Comparison of ENCODE assay signal across 14 cellular contexts in genomic region chr2:215707608-215708007, GRCh38.
DNase-seq lines count a peak whose midpoint lies in the region; ATAC-seq and TF ChIP-seq lines count a peak whose summit lies in the region.
"Had no signal": no experiment of that assay in that cellular context is flagged by ENCODE, and none has a peak within 500 bp of the region (broad histone marks: within the 10 kb centered on the region; RNA-seq: fewer than 3 reads in every experiment).

No MANE protein-coding gene starts in this region.

- no peak for TF ChIP-seq CTCF in Caco-2 (IDR thresholded peaks at IDR 0.05; ENCODE audit: insufficient read depth in 1 of 2, low read depth in 1 of 2, low read length in 1 of 2, severe bottlenecking in 1 of 2, unreplicated experiment in 1 of 2)
- no peak for TF ChIP-seq CTCF in mesothelial cell of epicardium (IDR thresholded peaks at IDR 0.05; ENCODE audit: unreplicated experiment)
- TF ChIP-seq CTCF in activated CD8-positive, alpha-beta T cell treated with anti-CD3 and anti-CD28 coated beads for 36 hours (IDR thresholded peaks at IDR 0.05): no peak

- H3K27me3 ChIP-seq in Caco-2 (replicated peaks; ENCODE audit: control insufficient read depth, insufficient read depth, low read length): no peaks in the 10 kb centered on the region
- no peaks in the 10 kb centered on the region for H3K27me3 ChIP-seq in stomach smooth muscle (ENCODE audit: control insufficient read depth in 1 of 2, insufficient read depth in 2 of 2, low read length in 2 of 2)
- H3K27me3 ChIP-seq: BLaER1 had no signal

- no TSS peak for BruUV-seq in Caco-2 (replicated peaks; lab: Mats Ljungman, UMichigan)

- H3K9me3 Mint-ChIP-seq in Caco-2 (ENCODE audit: unreplicated experiment): peaks cover 10% of the 10 kb centered on the region
- H3K9me3 Mint-ChIP-seq in mesothelial cell of epicardium: no peaks in the 10 kb centered on the region
- H3K9me3 Mint-ChIP-seq in activated CD8-positive, alpha-beta T cell treated with anti-CD3 and anti-CD28 coated beads for 36 hours: no peaks in the 10 kb centered on the region
- H3K9me3 Mint-ChIP-seq in activated T-cell treated with anti-CD3 and anti-CD28 coated beads, Interleukin-2, amount 50 U/mL, for 24 hours: no peaks in the 10 kb centered on the region

- H3K4me1 ChIP-seq in Caco-2: peaks cover 58% of the 10 kb centered on the region
- peaks cover 15% of the 10 kb centered on the region for H3K4me1 ChIP-seq in stomach smooth muscle (ENCODE audit: control insufficient read depth, insufficient read depth, low read length)

- H3K27me3 Mint-ChIP-seq in Caco-2 (ENCODE audit: insufficient read depth, unreplicated experiment) (no peaks in the 10 kb centered on the region), mesothelial cell of epicardium (ENCODE audit: low read depth) (no peaks in the 10 kb centered on the region)
- H3K27me3 Mint-ChIP-seq in activated CD8-positive, alpha-beta T cell treated with anti-CD3 and anti-CD28 coated beads for 36 hours: peaks cover 2% of the 10 kb centered on the region
- peaks cover 2% of the 10 kb centered on the region for H3K27me3 Mint-ChIP-seq in activated T-cell treated with anti-CD3 and anti-CD28 coated beads, Interleukin-2, amount 50 U/mL, for 24 hours

- H3K9ac ChIP-seq in stomach smooth muscle (ENCODE audit: low read length in 2 of 2): no peak overlapping the region
- H3K9ac ChIP-seq: BLaER1 had no signal

- H3K4me3 ChIP-seq in Caco-2 (ENCODE audit: low read depth, low read length): no peak overlapping the region
- H3K4me3 ChIP-seq in stomach smooth muscle (ENCODE audit: low read length in 2 of 2): no peak overlapping the region
- H3K4me3 ChIP-seq: BLaER1 had no signal

- no peak overlapping the region for H3K4me3 Mint-ChIP-seq in Caco-2 (ENCODE audit: unreplicated experiment)
- no peak overlapping the region for H3K4me3 Mint-ChIP-seq in mesothelial cell of epicardium
- no peak overlapping the region for H3K4me3 Mint-ChIP-seq in activated CD8-positive, alpha-beta T cell treated with anti-CD3 and anti-CD28 coated beads for 36 hours
- H3K4me3 Mint-ChIP-seq in activated T-cell treated with anti-CD3 and anti-CD28 coated beads, Interleukin-2, amount 50 U/mL, for 24 hours: no peak overlapping the region
- H3K4me3 Mint-ChIP-seq: CD14-positive monocyte; CD4-positive, alpha-beta memory T cell had no signal

- H3K9me3 ChIP-seq in Caco-2: no peaks in the 10 kb centered on the region
- H3K9me3 ChIP-seq in stomach smooth muscle (ENCODE audit: control insufficient read depth in 2 of 2, low read length in 2 of 2): no peaks in the 10 kb centered on the region
- H3K9me3 ChIP-seq: BLaER1 had no signal

- intact Hi-C loops in Caco-2 (cut with micrococcal nuclease; ENCODE audit: unreplicated experiment): no loop called here
- intact Hi-C loops in activated CD8-positive, alpha-beta T cell treated with anti-CD3 and anti-CD28 coated beads for 36 hours (cut with micrococcal nuclease): no loop called here

- CTCF ChIA-PET in Caco-2 (lab: Charles Lee): no interaction called here
- CTCF ChIA-PET in activated CD8-positive, alpha-beta T cell treated with anti-CD3 and anti-CD28 coated beads for 36 hours (lab: Charles Lee): no interaction called here

- H3K36me3 Mint-ChIP-seq in Caco-2 (ENCODE audit: insufficient read depth, unreplicated experiment) (peaks cover 10% of the 10 kb centered on the region), mesothelial cell of epicardium (no peaks in the 10 kb centered on the region)
- no peaks in the 10 kb centered on the region for H3K36me3 Mint-ChIP-seq in activated CD8-positive, alpha-beta T cell treated with anti-CD3 and anti-CD28 coated beads for 36 hours (ENCODE audit: low read depth)
- H3K36me3 Mint-ChIP-seq in activated T-cell treated with anti-CD3 and anti-CD28 coated beads, Interleukin-2, amount 50 U/mL, for 24 hours (ENCODE audit: low read depth): no peaks in the 10 kb centered on the region
- H3K36me3 Mint-ChIP-seq: CD14-positive monocyte; CD4-positive, alpha-beta memory T cell had no signal

- H3K4me1 Mint-ChIP-seq in Caco-2 (ENCODE audit: low read depth, unreplicated experiment) (peaks cover 41% of the 10 kb centered on the region), mesothelial cell of epicardium (peaks cover 32% of the 10 kb centered on the region)
- H3K4me1 Mint-ChIP-seq in activated CD8-positive, alpha-beta T cell treated with anti-CD3 and anti-CD28 coated beads for 36 hours (ENCODE audit: low read depth): no peaks in the 10 kb centered on the region
- no peaks in the 10 kb centered on the region for H3K4me1 Mint-ChIP-seq in activated T-cell treated with anti-CD3 and anti-CD28 coated beads, Interleukin-2, amount 50 U/mL, for 24 hours (ENCODE audit: low read depth)

- H3K36me3 ChIP-seq in Caco-2 (ENCODE audit: control insufficient read depth, insufficient read depth, low read length) (no peaks in the 10 kb centered on the region), stomach smooth muscle (ENCODE audit: control insufficient read depth in 2 of 2, insufficient read depth in 2 of 2, low read length in 2 of 2) (no peaks in the 10 kb centered on the region)
- H3K36me3 ChIP-seq: BLaER1 had no signal

- H3K27ac Mint-ChIP-seq in Caco-2 (ENCODE audit: unreplicated experiment): peak overlapping the region; percentile 66
- peak overlapping the region; percentile 82 for H3K27ac Mint-ChIP-seq in mesothelial cell of epicardium
- H3K27ac Mint-ChIP-seq in activated CD8-positive, alpha-beta T cell treated with anti-CD3 and anti-CD28 coated beads for 36 hours: no peak overlapping the region
- H3K27ac Mint-ChIP-seq in activated T-cell treated with anti-CD3 and anti-CD28 coated beads, Interleukin-2, amount 50 U/mL, for 24 hours: no peak overlapping the region
- H3K27ac Mint-ChIP-seq: CD14-positive monocyte; CD4-positive, alpha-beta memory T cell had no signal

- no peak for DNase-seq in Caco-2
- DNase-seq in amniotic epithelial cell (ENCODE audit: low read depth): peak; percentile 64
- DNase-seq in mesothelial cell of epicardium (ENCODE audit: low spot score in 2 of 2, unreplicated experiment in 2 of 2): no peak
- DNase-seq in activated CD8-positive, alpha-beta T cell treated with anti-CD3 and anti-CD28 coated beads for 36 hours: no peak
- no peak for DNase-seq in activated T-cell treated with anti-CD3 and anti-CD28 coated beads, Interleukin-2, amount 50 U/mL, for 24 hours
- DNase-seq: 8988T; Calu3; CD4-positive, alpha-beta memory T cell; GOT3; H7 had no signal

- peak overlapping the region; percentile 7 for H3K27ac ChIP-seq in stomach smooth muscle (ENCODE audit: low read length)
- H3K27ac ChIP-seq: BLaER1 had no signal

- POLR2A ChIA-PET in Caco-2 (lab: Charles Lee): no interaction called here
- POLR2A ChIA-PET in activated CD8-positive, alpha-beta T cell treated with anti-CD3 and anti-CD28 coated beads for 36 hours (lab: Charles Lee): interaction anchor here (0.6 kb wide), 1 partner anchor 1239 kb away, joined by 3 read pairs; no protein-coding TSS in a partner anchor

- ATAC-seq in activated CD8-positive, alpha-beta T cell treated with anti-CD3 and anti-CD28 coated beads for 36 hours: no peak
- ATAC-seq in GM21786 (IDR thresholded peaks at IDR 0.05; ENCODE audit: unreplicated experiment): no peak

Comparison
In these comparisons a context has a peak if more than half of its experiments do, and no peak if none do; other contexts are left out.
1. H3K27ac Mint-ChIP-seq: peak in Caco-2 (single experiment) and mesothelial cell of epicardium (single experiment); none in activated CD8-positive, alpha-beta T cell treated with anti-CD3 and anti-CD28 coated beads for 36 hours (single experiment) and activated T-cell treated with anti-CD3 and anti-CD28 coated beads, Interleukin-2, amount 50 U/mL, for 24 hours (single experiment).